ENCODE assay signal across 14 cellular contexts in genomic region chr11:112050721-112051120, GRCh38. TPM values are rescaled to one million over a fixed set of nuclear protein-coding genes. Genes with fewer than 3 reads are reported as not detected.
A peak's percentile ranks its signal among the peaks of the same experiment; 100 is the strongest.
DNase-seq lines count a peak whose midpoint lies in the region; ATAC-seq and TF ChIP-seq lines count a peak whose summit lies in the region.
"Had no signal": no experiment of that assay in that cellular context is flagged by ENCODE, and none has a peak within 500 bp of the region (broad histone marks: within the 10 kb centered on the region; RNA-seq: fewer than 3 reads in every experiment).

No MANE protein-coding gene starts in this region.

- H3K9me3 Mint-ChIP-seq in stimulated activated naive B cell treated with anti-CD40 and anti-IgM and Interleukin-4, amounts not matched to agents 10 μg/mL and 1 μg/mL and 100 μg/mL, for 72 hours = peaks cover 0 to 6% of the 10 kb centered on the region in 2 donors
- peaks cover 7% of the 10 kb centered on the region for H3K9me3 Mint-ChIP-seq in endodermal cell
- H3K9me3 Mint-ChIP-seq: activated naive CD4-positive, alpha-beta T cell treated with anti-CD3 and anti-CD28 coated beads, Interleukin-2, amount 50 U/mL, for 72 hours had no signal

- no peaks in the 10 kb centered on the region for H3K9me3 ChIP-seq in endodermal cell (ENCODE audit: control insufficient read depth, low read length)
- H3K9me3 ChIP-seq: mucosa of descending colon had no signal

- peaks cover 85% of the 10 kb centered on the region for H3K36me3 ChIP-seq in endodermal cell (ENCODE audit: control insufficient read depth, insufficient read depth, low read length)

- WGBS in endodermal cell (ENCODE audit: insufficient coverage in 1 of 2, insufficient read length in 1 of 2), 2 experiments = 100% methylated on average over 1 of the region's 3 CpGs; no CpG with 5 or more reads in 1 of the 2 experiments

- peak; percentile 53 for DNase-seq in NOMO-1 treated with DMSO at 0.1 percent for 48 hours (lab: John Stamatoyannopoulos, UW; ENCODE audit: unreplicated experiment)
- DNase-seq in NOMO-1 treated with dmso at 0.1 percent for 144 hours (lab: John Stamatoyannopoulos, UW; ENCODE audit: unreplicated experiment) = no peak
- no peak for DNase-seq in stimulated activated naive B cell treated with anti-CD40 and anti-IgM and Interleukin-4, amounts not matched to agents 10 μg/mL and 1 μg/mL and 100 μg/mL, for 72 hours
- no peak for DNase-seq in nucleus accumbens (lab: John Stamatoyannopoulos, UW)
- DNase-seq in endodermal cell = no peak
- no peak for DNase-seq in NCI-H1105 treated with DMSO at 0.1 percent for 48 hours (lab: John Stamatoyannopoulos, UW)
- DNase-seq: hippocampal formation, mucosa of descending colon, NCI-H187 treated with DMSO at 0.1 percent for 48 hours, RPMI8226 had no signal

- TF ChIP-seq CTCF in endodermal cell (conservative IDR thresholded peaks at IDR 0.05) = no peak

- H3K36me3 Mint-ChIP-seq in stimulated activated naive B cell treated with anti-CD40 and anti-IgM and Interleukin-4, amounts not matched to agents 10 μg/mL and 1 μg/mL and 100 μg/mL, for 72 hours = peaks cover 45 to 72% of the 10 kb centered on the region in 2 donors
- H3K36me3 Mint-ChIP-seq in endodermal cell (ENCODE audit: low read depth) = peaks cover 84% of the 10 kb centered on the region

- H3K9ac ChIP-seq in endodermal cell (ENCODE audit: extremely low read depth, low read length, poor library complexity, severe bottlenecking) = no peak overlapping the region

- H3K4me3 Mint-ChIP-seq in stimulated activated naive B cell treated with anti-CD40 and anti-IgM and Interleukin-4, amounts not matched to agents 10 μg/mL and 1 μg/mL and 100 μg/mL, for 72 hours = peak overlapping the region in 1 of 2 donors; percentile 11
- H3K4me3 Mint-ChIP-seq in endodermal cell = no peak overlapping the region

- peaks cover 3% of the 10 kb centered on the region for H3K4me1 ChIP-seq in endodermal cell (ENCODE audit: control insufficient read depth, insufficient read depth, low read length)

- no peak overlapping the region for H3K4me3 ChIP-seq in endodermal cell (ENCODE audit: low read length)
- H3K4me3 ChIP-seq: mucosa of descending colon had no signal

- H3K27me3 ChIP-seq in endodermal cell (ENCODE audit: control insufficient read depth, insufficient read depth, low read length, poor library complexity, severe bottlenecking) = no peaks in the 10 kb centered on the region

- peak overlapping the region; percentile 72 for H3K27ac Mint-ChIP-seq in stimulated activated naive B cell treated with anti-CD40 and anti-IgM and Interleukin-4, amounts not matched to agents 10 μg/mL and 1 μg/mL and 100 μg/mL, for 72 hours
- H3K27ac Mint-ChIP-seq in endodermal cell = no peak overlapping the region
- H3K27ac Mint-ChIP-seq: activated naive CD4-positive, alpha-beta T cell treated with anti-CD3 and anti-CD28 coated beads, Interleukin-2, amount 50 U/mL, for 72 hours had no signal

- H3K4me1 Mint-ChIP-seq in stimulated activated naive B cell treated with anti-CD40 and anti-IgM and Interleukin-4, amounts not matched to agents 10 μg/mL and 1 μg/mL and 100 μg/mL, for 72 hours = peaks cover 26 to 55% of the 10 kb centered on the region in 2 donors
- no peaks in the 10 kb centered on the region for H3K4me1 Mint-ChIP-seq in endodermal cell

- ATAC-seq in HG02571 (IDR thresholded peaks at IDR 0.05; ENCODE audit: unreplicated experiment) (peak; percentile 94), HG03378 (IDR thresholded peaks at IDR 0.05; ENCODE audit: unreplicated experiment) (peak; percentile 88)
- ATAC-seq in stimulated activated naive B cell treated with anti-CD40 and anti-IgM and Interleukin-4, amounts not matched to agents 10 μg/mL and 1 μg/mL and 100 μg/mL, for 72 hours (replicated peaks) = peak; percentile 81 to 87
- ATAC-seq: activated CD4-positive, CD25-positive, alpha-beta regulatory T cell treated with anti-CD3 and anti-CD28 coated beads, Interleukin-2, amount 50 U/mL, for 24 hours; activated naive CD4-positive, alpha-beta T cell treated with anti-CD3 and anti-CD28 coated beads, Interleukin-2, amount 50 U/mL, for 72 hours; mucosa of descending colon had no signal

- no peak overlapping the region for H3K27ac ChIP-seq in endodermal cell (ENCODE audit: low read depth, low read length)

- H3K27me3 Mint-ChIP-seq in stimulated activated naive B cell treated with anti-CD40 and anti-IgM and Interleukin-4, amounts not matched to agents 10 μg/mL and 1 μg/mL and 100 μg/mL, for 72 hours = no peaks in the 10 kb centered on the region
- H3K27me3 Mint-ChIP-seq in endodermal cell (ENCODE audit: insufficient read depth) = no peaks in the 10 kb centered on the region

RNA-seq across cellular contexts. Expression of gene PIH1D2, which starts 23.1 kb away (rescaled TPM):
- total RNA-seq in endodermal cell = 1 to 10 TPM; 1.5 to 1.9 TPM
- 4.2 TPM for polyA plus RNA-seq in endodermal cell (2013, experiment 1 of 2)
- 3.9 TPM for polyA plus RNA-seq in endodermal cell (2013, experiment 2 of 2)

RNA-seq across cellular contexts. Expression of gene NKAPD1, which starts 23.4 kb away (rescaled TPM):
- 10 to 100 TPM; 22.9 to 24.7 TPM for total RNA-seq in endodermal cell
- polyA plus RNA-seq in endodermal cell (2013, experiment 1 of 2) = 23.0 TPM
- 22.6 TPM for polyA plus RNA-seq in endodermal cell (2013, experiment 2 of 2)

RNA-seq across cellular contexts. Expression of gene DLAT, which starts 25.5 kb away (rescaled TPM):
- 10 to 100 TPM; 46.1 to 53.2 TPM for total RNA-seq in endodermal cell
- polyA plus RNA-seq in endodermal cell (2013, experiment 1 of 2) = 43.6 TPM
- polyA plus RNA-seq in endodermal cell (2013, experiment 2 of 2) = 41.4 TPM

RNA-seq across cellular contexts. Expression of gene TIMM8B, which starts 35.8 kb away (rescaled TPM):
- 10 to 100 TPM; 65.1 to 71.3 TPM for total RNA-seq in endodermal cell
- polyA plus RNA-seq in endodermal cell (2013, experiment 1 of 2) = 79.6 TPM
- polyA plus RNA-seq in endodermal cell (2013, experiment 2 of 2) = 83.0 TPM

RNA-seq across cellular contexts. Expression of gene SDHD, which starts 36.0 kb away (rescaled TPM):
- total RNA-seq in endodermal cell = 10 to 100 TPM; 57.6 to 64.8 TPM
- polyA plus RNA-seq in endodermal cell (2013, experiment 1 of 2) = 68.0 TPM
- polyA plus RNA-seq in endodermal cell (2013, experiment 2 of 2) = 66.8 TPM
